Comparison of ENCODE assay signal across 31 cellular contexts in the genomic region with DNA sequence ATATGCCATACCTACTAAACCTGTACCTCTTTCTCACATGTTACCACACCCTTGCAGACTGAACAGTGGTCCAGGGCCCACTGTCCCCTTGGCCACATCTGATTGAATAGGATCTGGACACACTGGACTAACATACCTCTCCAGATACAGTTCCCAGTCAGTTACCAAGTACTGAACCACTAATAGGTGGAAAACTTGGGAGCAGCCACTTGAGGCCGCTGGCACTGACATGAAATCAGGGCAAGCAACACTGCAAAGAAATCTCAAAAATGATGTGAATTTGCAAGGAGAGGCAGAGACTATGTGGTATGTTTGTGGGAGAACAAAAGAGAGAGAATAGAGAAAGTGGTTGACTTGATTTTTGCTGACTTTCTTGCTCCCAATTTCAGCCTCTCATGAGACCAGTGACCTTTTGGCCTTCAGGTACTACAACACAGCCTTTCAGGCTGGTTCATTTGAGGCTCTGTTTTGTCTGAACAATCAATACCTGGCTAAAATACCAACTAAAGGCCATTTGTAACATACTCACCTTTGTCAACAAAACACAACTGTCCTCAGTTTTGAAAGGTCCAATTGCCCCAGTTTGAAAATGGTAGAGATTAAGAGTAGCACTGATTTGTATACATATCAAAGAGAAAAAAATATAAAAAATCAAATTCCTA. TPM values are rescaled to one million over a fixed set of nuclear protein-coding genes. Genes with fewer than 3 reads are reported as not detected.
"Had no signal": no experiment of that assay in that cellular context is flagged by ENCODE, and none has a peak within 500 bp of the region (broad histone marks: within the 10 kb centered on the region; RNA-seq: fewer than 3 reads in every experiment).

No MANE protein-coding gene starts in this region.

- H3K27ac ChIP-seq: ascending aorta, brain microvascular endothelial cell, esophagus muscularis mucosa, foreskin keratinocyte, gastrocnemius medialis had no signal

- H3K4me1 ChIP-seq: ascending aorta, esophagus muscularis mucosa, foreskin keratinocyte had no signal

- ATAC-seq: activated CD4-positive, alpha-beta T cell treated with anti-CD3 and anti-CD28 coated beads for 36 hours; activated CD8-positive, alpha-beta memory T cell treated with anti-CD3 and anti-CD28 coated beads, Interleukin-2, amount 10 ng/mL, durations not matched to agents 7 days and 5 days; activated CD8-positive, alpha-beta T cell treated with anti-CD3 and anti-CD28 coated beads, Interleukin-2, amount 10 ng/mL, durations not matched to agents 7 days and 5 days; activated naive CD4-positive, alpha-beta T cell treated with anti-CD3 and anti-CD28 coated beads, Interleukin-2, amount 50 U/mL, for 72 hours; activated T-cell treated with anti-CD3 and anti-CD28 coated beads, Interleukin-2, amount 50 U/mL, for 72 hours; effector memory CD8-positive, alpha-beta T cell; foreskin keratinocyte; gastrocnemius medialis; T-helper 17 cell had no signal

- DNase-seq: activated CD4-positive, alpha-beta memory T cell treated with anti-CD3 and anti-CD28 coated beads for 36 hours; activated CD4-positive, alpha-beta T cell treated with anti-CD3 and anti-CD28 coated beads for 36 hours; activated CD4-positive, alpha-beta T cell treated with anti-CD3 and anti-CD28 coated beads, Interleukin-2, amount 10 ng/mL, durations not matched to agents 24 days and 14 days; activated CD4-positive, CD25-positive, alpha-beta regulatory T cell; activated CD4-positive, CD25-positive, alpha-beta regulatory T cell treated with anti-CD3 and anti-CD28 coated beads, Interleukin-2, amount 50 U/mL, for 72 hours; activated CD8-positive, alpha-beta memory T cell treated with anti-CD3 and anti-CD28 coated beads, Interleukin-2, amount 10 ng/mL, durations not matched to agents 7 days and 5 days; activated CD8-positive, alpha-beta memory T cell treated with anti-CD3 and anti-CD28 coated beads, Interleukin-2, amount 50 U/mL, for 48 hours; activated CD8-positive, alpha-beta T cell treated with anti-CD3 and anti-CD28 coated beads, Interleukin-2, amount 10 ng/mL, durations not matched to agents 7 days and 5 days; activated gamma-delta T cell; activated naive CD4-positive, alpha-beta T cell; activated naive CD4-positive, alpha-beta T cell treated with anti-CD3 and anti-CD28 coated beads, Interleukin-2, amount 10 ng/mL, durations not matched to agents 7 days and 5 days; activated naive CD8-positive, alpha-beta T cell treated with anti-CD3 and anti-CD28 coated beads, Interleukin-2, amount 10 ng/mL, durations not matched to agents 7 days and 5 days; activated T-cell treated with anti-CD3 and anti-CD28 coated beads for 4 hours; activated T-cell treated with anti-CD3 and anti-CD28 coated beads, Interleukin-2, amount 50 U/mL, for 24 hours; activated T-cell treated with anti-CD3 and anti-CD28 coated beads, Interleukin-2, amount 50 U/mL, for 72 hours; brain microvascular endothelial cell; caudate nucleus; cortex of kidney; dermis blood vessel endothelial cell; effector CD4-positive, alpha-beta T cell; effector memory CD8-positive, alpha-beta T cell; erythroblast; foreskin keratinocyte; gastrocnemius medialis; T-helper 1 cell; T-helper 17 cell; T1000 had no signal

- H3K4me3 ChIP-seq: ascending aorta, esophagus muscularis mucosa, gastrocnemius medialis had no signal

- H3K36me3 ChIP-seq: ascending aorta, brain microvascular endothelial cell, esophagus muscularis mucosa, gastrocnemius medialis had no signal

- H3K27me3 ChIP-seq: ascending aorta, brain microvascular endothelial cell, esophagus muscularis mucosa, foreskin keratinocyte, gastrocnemius medialis had no signal

- H3K9me3 ChIP-seq: ascending aorta, esophagus muscularis mucosa, gastrocnemius medialis had no signal

RNA-seq across cellular contexts. Expression of gene GRB14, which starts 7.8 kb away (rescaled TPM):
- total RNA-seq: activated CD4-positive, alpha-beta memory T cell treated with anti-CD3 and anti-CD28 coated beads for 36 hours; activated CD4-positive, alpha-beta T cell treated with anti-CD3 and anti-CD28 coated beads for 36 hours; activated CD4-positive, alpha-beta T cell treated with anti-CD3 and anti-CD28 coated beads, Interleukin-2, amount 10 ng/mL, durations not matched to agents 24 days and 14 days; activated CD8-positive, alpha-beta memory T cell treated with anti-CD3 and anti-CD28 coated beads for 36 hours; activated CD8-positive, alpha-beta memory T cell treated with anti-CD3 and anti-CD28 coated beads, Interleukin-2, amount 10 ng/mL, durations not matched to agents 7 days and 5 days; activated CD8-positive, alpha-beta T cell treated with anti-CD3 and anti-CD28 coated beads, Interleukin-2, amount 10 ng/mL, durations not matched to agents 7 days and 5 days; activated naive CD4-positive, alpha-beta T cell treated with anti-CD3 and anti-CD28 coated beads, Interleukin-2, amount 50 U/mL, for 72 hours; activated naive CD8-positive, alpha-beta T cell treated with anti-CD3 and anti-CD28 coated beads, Interleukin-2, amount 10 ng/mL, durations not matched to agents 7 days and 5 days; activated T-cell treated with anti-CD3 and anti-CD28 coated beads, Interleukin-2, amount 50 U/mL, for 72 hours had no signal
